Comparison of ENCODE assay signal across 8 cellular contexts in genomic region chr12:55736780-55737580, GRCh38. TPM values are rescaled to one million over a fixed set of nuclear protein-coding genes. Genes with fewer than 3 reads are reported as not detected.
A peak's percentile ranks its signal among the peaks of the same experiment; 100 is the strongest.
DNase-seq lines count a peak whose midpoint lies in the region; ATAC-seq and TF ChIP-seq lines count a peak whose summit lies in the region.

No MANE protein-coding gene starts in this region.

- no peaks in the 10 kb centered on the region for H3K79me2 ChIP-seq in mesendoderm (ENCODE audit: control insufficient read depth, insufficient read depth, low read length)

- H3K4ac ChIP-seq in mesendoderm (ENCODE audit: low read depth, low read length), result no peak overlapping the region

- TF ChIP-seq POLR2A in suprapubic skin (IDR thresholded peaks at IDR 0.05), result no peak

- no peak for TF ChIP-seq EP300 in suprapubic skin (IDR thresholded peaks at IDR 0.05)

- no peak overlapping the region for H3K4me2 ChIP-seq in mesendoderm (ENCODE audit: low read length)

- H3K27ac ChIP-seq in mesendoderm (ENCODE audit: low read depth, low read length) (no peak overlapping the region), suprapubic skin (peak overlapping the region; percentile 74)

- H3K4me1 ChIP-seq in mesendoderm (ENCODE audit: control insufficient read depth, low read depth, low read length) (peaks cover under 1% of the 10 kb centered on the region), suprapubic skin (peaks cover 20% of the 10 kb centered on the region)

- H3K79me1 ChIP-seq in mesendoderm (ENCODE audit: low read length), result no peaks in the 10 kb centered on the region

- H3K4me3 ChIP-seq in epithelial cell of esophagus (ENCODE audit: low read length) (no peak overlapping the region), mesendoderm (ENCODE audit: low read length) (no peak overlapping the region), suprapubic skin (no peak overlapping the region)

- WGBS in mesendoderm (ENCODE audit: extremely low coverage, insufficient coverage, low lambda C conversion rate), result no CpG with 5 or more reads among the region's 6 CpGs
- 31% methylated on average over 6 of the region's 6 CpGs for WGBS in suprapubic skin

- no peak overlapping the region for H2BK5ac ChIP-seq in mesendoderm (ENCODE audit: low read length)

- no peak overlapping the region for H2AK5ac ChIP-seq in mesendoderm (ENCODE audit: low read length)

- H2BK120ac ChIP-seq in mesendoderm (ENCODE audit: low read depth, low read length), result no peak overlapping the region

- no peaks in the 10 kb centered on the region for H3K27me3 ChIP-seq in mesendoderm (ENCODE audit: insufficient read depth, low read length, poor library complexity)
- H3K27me3 ChIP-seq in suprapubic skin, result no peaks in the 10 kb centered on the region

- H3K18ac ChIP-seq in mesendoderm (ENCODE audit: low read length), result no peak overlapping the region

- no peak overlapping the region for H3K9ac ChIP-seq in mesendoderm (ENCODE audit: low read length)

- no peak overlapping the region for H3K23ac ChIP-seq in mesendoderm (ENCODE audit: low read length)

- peak; percentile 43 for ATAC-seq in HG02885 (IDR thresholded peaks at IDR 0.05; ENCODE audit: poor library complexity, unreplicated experiment)
- ATAC-seq in GM18517 (IDR thresholded peaks at IDR 0.05; ENCODE audit: unreplicated experiment), result no peak

- H4K8ac ChIP-seq in mesendoderm (ENCODE audit: low read depth, low read length), result no peak overlapping the region

- H3K56ac ChIP-seq in mesendoderm (ENCODE audit: low read length), result no peak overlapping the region

- no peak overlapping the region for H4K5ac ChIP-seq in mesendoderm (ENCODE audit: low read length)

- H2BK15ac ChIP-seq in mesendoderm (replicated peaks; ENCODE audit: low read depth), result no peak overlapping the region

- DNase-seq in EH (ENCODE audit: low read depth) (peak; percentile 73), NCI-H460 (ENCODE audit: extremely low read depth, low read depth) (peak; percentile 50), epithelial cell of esophagus (ENCODE audit: low read depth) (peak; percentile 84), mesendoderm (peak; percentile 98), suprapubic skin (ENCODE audit: low spot score in 2 of 2) (peak in 1 of 2 donors; percentile 67)
- peak; percentile 73 to 80 for DNase-seq in activated CD4-positive, alpha-beta T cell treated with anti-CD3 and anti-CD28 coated beads, Interleukin-2, amount 50 U/mL, for 48 hours

- H3K9me3 ChIP-seq in suprapubic skin, result no peaks in the 10 kb centered on the region

- peak; percentile 77 for TF ChIP-seq CTCF in epithelial cell of esophagus (IDR thresholded peaks at IDR 0.05; ENCODE audit: insufficient read depth, low read depth, low read length, missing control alignments)
- TF ChIP-seq CTCF in suprapubic skin (IDR thresholded peaks at IDR 0.05), result peak; percentile 50 to 72

- no peaks in the 10 kb centered on the region for H3K36me3 ChIP-seq in mesendoderm (ENCODE audit: control insufficient read depth, insufficient read depth, low read length)
- H3K36me3 ChIP-seq in suprapubic skin, result no peaks in the 10 kb centered on the region

RNA-seq across cellular contexts. Expression of gene GDF11, which starts 5.9 kb away (rescaled TPM):
- total RNA-seq in NCI-H460 (2014; rRNA removed; shearing (Covaris generic)), result 1.0 and 2.0 TPM in 2 replicates
- polyA plus RNA-seq in NCI-H460 (2014; cell fraction: nucleus; rRNA removed), result 3.7 and 6.6 TPM in 2 replicates
- polyA plus RNA-seq in mesendoderm (2013, experiment 1 of 2), result 6.5 TPM
- 7.0 TPM for polyA plus RNA-seq in mesendoderm (2013, experiment 2 of 2)
- 1 to 10 TPM in 3 of 4 donors, under 1 TPM in 1; 0.68 to 3.8 (median 2.0) TPM for total RNA-seq in suprapubic skin

RNA-seq across cellular contexts. Expression of gene CD63, which starts 8.2 kb away (rescaled TPM):
- 434 and 500 TPM in 2 replicates for total RNA-seq in NCI-H460 (2014; rRNA removed; shearing (Covaris generic))
- polyA plus RNA-seq in NCI-H460 (2014; cell fraction: nucleus; rRNA removed), result 453 and 493 TPM in 2 replicates
- polyA plus RNA-seq in mesendoderm (2013, experiment 1 of 2), result 760 TPM
- 752 TPM for polyA plus RNA-seq in mesendoderm (2013, experiment 2 of 2)
- total RNA-seq in suprapubic skin, result 100 to 1,000 TPM; 176 to 303 (median 193) TPM

RNA-seq across cellular contexts. Expression of gene RDH5, which starts 16.8 kb away (rescaled TPM):
- total RNA-seq in NCI-H460 (2014; rRNA removed; shearing (Covaris generic)), result 2.4 and 3.0 TPM in 2 replicates
- polyA plus RNA-seq in NCI-H460 (2014; cell fraction: nucleus; rRNA removed), result 6.3 and 13.3 TPM in 2 replicates
- 2.5 TPM for polyA plus RNA-seq in mesendoderm (2013, experiment 1 of 2)
- 2.0 TPM for polyA plus RNA-seq in mesendoderm (2013, experiment 2 of 2)
- total RNA-seq in suprapubic skin, result 10 to 100 TPM in 2 of 4 donors, 1 to 10 TPM in 2; 5.7 to 15.3 (median 9.5) TPM

RNA-seq across cellular contexts. Expression of gene BLOC1S1, which starts 21.1 kb away (rescaled TPM):
- 66.7 and 69.8 TPM in 2 replicates for total RNA-seq in NCI-H460 (2014; rRNA removed; shearing (Covaris generic))
- polyA plus RNA-seq in NCI-H460 (2014; cell fraction: nucleus; rRNA removed), result 109 and 269 TPM in 2 replicates
- polyA plus RNA-seq in mesendoderm (2013, experiment 1 of 2), result 63.3 TPM
- polyA plus RNA-seq in mesendoderm (2013, experiment 2 of 2), result 65.5 TPM
- 100 to 1,000 TPM in 3 of 4 donors, 10 to 100 TPM in 1; 92.7 to 166 (median 139) TPM for total RNA-seq in suprapubic skin

RNA-seq across cellular contexts. Expression of gene ITGA7, which starts 29.3 kb away (rescaled TPM):
- 0.38 and 1.2 TPM in 2 replicates for total RNA-seq in NCI-H460 (2014; rRNA removed; shearing (Covaris generic))
- 4.1 and 4.9 TPM in 2 replicates for polyA plus RNA-seq in NCI-H460 (2014; cell fraction: nucleus; rRNA removed)
- 20.8 TPM for polyA plus RNA-seq in mesendoderm (2013, experiment 1 of 2)
- polyA plus RNA-seq in mesendoderm (2013, experiment 2 of 2), result 20.1 TPM
- 10 to 100 TPM in 3 of 4 donors, 1 to 10 TPM in 1; 9.5 to 20.6 (median 15.8) TPM for total RNA-seq in suprapubic skin
